1 cellular context compared by ENCODE assay signal in genomic region chr2:98486374-98486981, GRCh38.
TF ChIP-seq lines count a peak whose summit lies in the region.

No MANE protein-coding gene starts in this region.

TF ChIP-seq in GM23338, 12 proteins besides CTCF, POLR2A, EP300 and RAD21 (continued from another document):
- no peak for TF ChIP-seq REST (IDR thresholded peaks at IDR 0.05; ENCODE audit: unreplicated experiment)
- TF ChIP-seq ETS1 (IDR thresholded peaks at IDR 0.05), result no peak
- TF ChIP-seq ZNF114 (CRISPR knock-in tag; IDR thresholded peaks at IDR 0.05), result no peak
- no peak for TF ChIP-seq EZH2phosphoT487 (IDR thresholded peaks at IDR 0.05; ENCODE audit: unreplicated experiment)
- TF ChIP-seq ZNF462 (CRISPR knock-in tag; IDR thresholded peaks at IDR 0.05), result no peak
- no peak for TF ChIP-seq CREB1 (CRISPR knock-in tag; IDR thresholded peaks at IDR 0.05; ENCODE audit: low read depth)
